25 cellular contexts compared by ENCODE assay signal in the genomic region with DNA sequence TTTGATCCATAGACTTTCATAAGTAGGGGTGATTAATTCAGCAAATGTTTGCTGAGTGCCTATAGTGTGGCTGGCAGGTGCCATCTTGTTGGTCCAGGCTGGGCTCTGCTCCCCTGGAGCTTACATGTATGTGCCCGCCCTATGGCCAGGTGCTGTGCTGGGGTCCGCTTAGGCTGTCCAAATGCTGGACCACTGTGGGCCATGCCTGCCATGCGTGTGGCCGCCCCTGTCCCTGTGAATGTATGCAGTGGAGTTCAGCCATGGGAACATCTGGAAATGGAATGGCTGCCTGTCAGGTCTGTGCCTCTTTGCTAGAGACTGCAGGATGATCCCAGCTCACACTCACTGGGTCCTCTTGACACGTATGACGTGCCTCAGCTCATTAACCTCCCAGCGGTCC.
"Had no signal": no experiment of that assay in that cellular context is flagged by ENCODE, and none has a peak within 500 bp of the region (broad histone marks: within the 10 kb centered on the region; RNA-seq: fewer than 3 reads in every experiment).

No MANE protein-coding gene starts in this region.

- H3K4me3 Mint-ChIP-seq: activated CD4-positive, alpha-beta memory T cell treated with anti-CD3 and anti-CD28 coated beads, Interleukin-2, amount 10 ng/mL, durations not matched to agents 7 days and 5 days; activated CD4-positive, alpha-beta T cell treated with anti-CD3 and anti-CD28 coated beads for 36 hours; activated naive CD4-positive, alpha-beta T cell treated with anti-CD3 and anti-CD28 coated beads, Interleukin-2, amount 10 ng/mL, durations not matched to agents 7 days and 5 days; activated naive CD8-positive, alpha-beta T cell treated with anti-CD3 and anti-CD28 coated beads for 36 hours; activated T-cell treated with anti-CD3 and anti-CD28 coated beads, Interleukin-2, amount 50 U/mL, for 4 hours; T-cell had no signal

- H3K36me3 Mint-ChIP-seq: activated naive CD4-positive, alpha-beta T cell treated with anti-CD3 and anti-CD28 coated beads, Interleukin-2, amount 10 ng/mL, durations not matched to agents 7 days and 5 days; activated naive CD8-positive, alpha-beta T cell treated with anti-CD3 and anti-CD28 coated beads for 36 hours; T-cell had no signal

- DNase-seq: activated CD4-positive, alpha-beta memory T cell treated with anti-CD3 and anti-CD28 coated beads, Interleukin-2, amount 10 ng/mL, durations not matched to agents 7 days and 5 days; activated CD4-positive, alpha-beta T cell treated with anti-CD3 and anti-CD28 coated beads for 36 hours; activated CD4-positive, alpha-beta T cell treated with anti-CD3 and anti-CD28 coated beads, Interleukin-2, amount 50 U/mL, for 1 hour; activated gamma-delta T cell treated with Interleukin-2 at 50 U/mL for 16 hours; activated naive CD4-positive, alpha-beta T cell treated with anti-CD3 and anti-CD28 coated beads, Interleukin-2, amount 10 ng/mL, durations not matched to agents 7 days and 5 days; activated naive CD8-positive, alpha-beta T cell treated with anti-CD3 and anti-CD28 coated beads for 36 hours; activated T-cell treated with anti-CD3 and anti-CD28 coated beads, Interleukin-2, amount 50 U/mL, for 4 hours; brain microvascular endothelial cell; caudate nucleus; Karpas-422; MM.1S; NCI-H1105 treated with DMSO at 0.1 percent for 48 hours; NCI-H1436 treated with DMSO at 0.1 percent for 48 hours; NCI-H187; NCI-H2171 treated with DMSO at 0.1 percent for 48 hours; NCI-H226; NCI-H526; NCI-H774; RPMI8226; T-cell; T-helper 2 cell; T1000 had no signal

- H3K27me3 ChIP-seq: brain microvascular endothelial cell had no signal

- ATAC-seq: activated CD4-positive, alpha-beta T cell treated with anti-CD3 and anti-CD28 coated beads for 36 hours; activated T-cell treated with anti-CD3 and anti-CD28 coated beads, Interleukin-2, amount 50 U/mL, for 4 hours; K562; Right ventricle myocardium inferior; T-cell had no signal

- H3K27ac ChIP-seq: brain microvascular endothelial cell, SK-N-MC had no signal

- H3K27me3 Mint-ChIP-seq: activated naive CD4-positive, alpha-beta T cell treated with anti-CD3 and anti-CD28 coated beads, Interleukin-2, amount 10 ng/mL, durations not matched to agents 7 days and 5 days; activated naive CD8-positive, alpha-beta T cell treated with anti-CD3 and anti-CD28 coated beads for 36 hours had no signal

- H3K9me3 Mint-ChIP-seq: activated naive CD8-positive, alpha-beta T cell treated with anti-CD3 and anti-CD28 coated beads for 36 hours had no signal

- H3K27ac Mint-ChIP-seq: activated CD4-positive, alpha-beta memory T cell treated with anti-CD3 and anti-CD28 coated beads, Interleukin-2, amount 10 ng/mL, durations not matched to agents 7 days and 5 days; activated CD4-positive, alpha-beta T cell treated with anti-CD3 and anti-CD28 coated beads for 36 hours; activated naive CD4-positive, alpha-beta T cell treated with anti-CD3 and anti-CD28 coated beads, Interleukin-2, amount 10 ng/mL, durations not matched to agents 7 days and 5 days; activated naive CD8-positive, alpha-beta T cell treated with anti-CD3 and anti-CD28 coated beads for 36 hours; T-cell had no signal

- H3K4me1 Mint-ChIP-seq: activated CD4-positive, alpha-beta memory T cell treated with anti-CD3 and anti-CD28 coated beads, Interleukin-2, amount 10 ng/mL, durations not matched to agents 7 days and 5 days; activated CD4-positive, alpha-beta T cell treated with anti-CD3 and anti-CD28 coated beads for 36 hours; activated naive CD4-positive, alpha-beta T cell treated with anti-CD3 and anti-CD28 coated beads, Interleukin-2, amount 10 ng/mL, durations not matched to agents 7 days and 5 days; activated naive CD8-positive, alpha-beta T cell treated with anti-CD3 and anti-CD28 coated beads for 36 hours; T-cell had no signal

- H3K36me3 ChIP-seq: brain microvascular endothelial cell had no signal

- H3K4me3 ChIP-seq: K562, SK-N-MC had no signal
